20 cellular contexts compared by ENCODE assay signal in genomic region chr21:42016364-42016985, GRCh38. TPM values are rescaled to one million over a fixed set of nuclear protein-coding genes. Genes with fewer than 3 reads are reported as not detected.
DNase-seq lines count a peak whose midpoint lies in the region; ATAC-seq and TF ChIP-seq lines count a peak whose summit lies in the region.
"Had no signal": no experiment of that assay in that cellular context is flagged by ENCODE, and none has a peak within 500 bp of the region (broad histone marks: within the 10 kb centered on the region; RNA-seq: fewer than 3 reads in every experiment).

No MANE protein-coding gene starts in this region.

- intact Hi-C loops in vagina (cut with DNase I) = no loop called here

- no peak for TF ChIP-seq CTCF in vagina (IDR thresholded peaks at IDR 0.05)

- H3K4me1 ChIP-seq in SJCRH30 = peaks cover 23% of the 10 kb centered on the region
- peaks cover 2% of the 10 kb centered on the region for H3K4me1 ChIP-seq in vagina

- TF ChIP-seq POLR2A in vagina (IDR thresholded peaks at IDR 0.05) = no peak

- H3K9me3 ChIP-seq in SJCRH30 (replicated peaks) = no peaks in the 10 kb centered on the region
- no peaks in the 10 kb centered on the region for H3K9me3 ChIP-seq in vagina

- H3K27ac ChIP-seq in SJCRH30 (peak overlapping the region; percentile 19; the same call in 1 of the 2 replicates), vagina (no peak overlapping the region)

- DNase-seq in D341Med (ENCODE audit: low spot score) (peak; percentile 7), SJCRH30 (no peak), iris pigment epithelial cell (ENCODE audit: low read depth) (peak; percentile 8), retina (peak; percentile 34), NCI-H1694 treated with DMSO at 0.1 percent for 48 hours (lab: John Stamatoyannopoulos, UW) (no peak), vagina (ENCODE audit: extremely low spot score in 2 of 2) (no peak)
- DNase-seq: H9, HFFc6, KBM-7, NCI-H1092 treated with DMSO at 0.1 percent for 48 hours, NCI-H146, NCI-H2081, NCI-H2171 treated with DMSO at 0.1 percent for 48 hours, NCI-H524 treated with DMSO at 0.1 percent for 48 hours, OCI-M1 had no signal

- H3K27me3 ChIP-seq in SJCRH30 = no peaks in the 10 kb centered on the region
- no peaks in the 10 kb centered on the region for H3K27me3 ChIP-seq in vagina

- no peak for ATAC-seq in GM18870 (IDR thresholded peaks at IDR 0.05; ENCODE audit: unreplicated experiment)
- no peak for ATAC-seq in HG03108 (IDR thresholded peaks at IDR 0.05; ENCODE audit: unreplicated experiment)
- ATAC-seq: Right ventricle myocardium inferior had no signal

- H3K4me3 ChIP-seq in SJCRH30 = no peak overlapping the region
- no peak overlapping the region for H3K4me3 ChIP-seq in vagina

- no peaks in the 10 kb centered on the region for H3K36me3 ChIP-seq in SJCRH30
- H3K36me3 ChIP-seq in vagina = no peaks in the 10 kb centered on the region

RNA-seq across cellular contexts. Expression of gene ZBTB21, which starts 6.3 kb away (rescaled TPM):
- total RNA-seq in SJCRH30 (2014; rRNA removed; shearing (Covaris generic)) = 20.5 and 25.7 TPM in 2 replicates
- 16.7 TPM for total RNA-seq in vagina

RNA-seq across cellular contexts. Expression of gene UMODL1, which starts 54.6 kb away (rescaled TPM):
- 0.30 and 0.79 TPM in 2 replicates for total RNA-seq in SJCRH30 (2014; rRNA removed; shearing (Covaris generic))
- not detected for total RNA-seq in vagina
- total RNA-seq: A172, H9, HFFc6, Right ventricle myocardium inferior, SK-MEL-5 had no signal

Comparison
In these comparisons a context has a peak if more than half of its experiments do, and no peak if none do; other contexts are left out.
1. DNase-seq: peak in D341Med (single experiment), iris pigment epithelial cell (single experiment) and retina (single experiment); none in SJCRH30 (0 of 2), NCI-H1694 treated with DMSO at 0.1 percent for 48 hours (single experiment) and vagina (0 of 2).